Comparison of ENCODE assay signal across 1 cellular context in the genomic region with DNA sequence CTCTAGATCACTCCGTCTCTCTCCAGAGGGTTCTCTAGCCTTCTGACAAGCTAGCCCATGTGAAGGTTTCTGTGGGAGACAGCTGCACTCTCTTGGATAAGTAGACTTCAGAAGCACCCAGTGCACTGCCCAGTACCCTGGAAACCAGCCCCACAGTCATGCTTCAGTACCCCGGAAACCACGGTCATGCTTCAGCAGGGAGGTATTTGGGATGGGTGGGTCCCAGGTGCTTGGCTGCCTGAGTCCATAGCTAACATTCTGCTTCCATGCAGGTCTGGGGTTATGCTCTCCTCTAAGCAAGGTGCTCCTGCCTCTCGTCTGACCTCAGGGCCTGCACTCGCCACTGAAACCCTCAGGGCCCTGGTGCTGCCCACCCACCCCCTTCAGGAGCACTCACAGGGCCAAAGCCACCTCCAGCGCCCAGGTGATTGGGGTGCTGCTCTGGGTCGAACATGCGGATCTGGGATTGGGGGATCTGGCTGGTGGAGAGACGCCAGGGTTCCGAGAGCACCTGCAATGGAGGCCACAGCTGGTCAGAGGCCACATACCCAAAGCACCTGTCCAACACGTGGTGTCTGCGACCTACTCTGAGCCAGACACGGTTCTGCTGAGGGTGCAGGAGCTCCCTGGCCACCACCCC.
TF ChIP-seq lines count a peak whose summit lies in the region.

No MANE protein-coding gene starts in this region.

TF ChIP-seq in GM12878, 131 proteins besides CTCF, POLR2A, EP300 and RAD21:
- TF ChIP-seq PAX5 (IDR thresholded peaks at IDR 0.05; ENCODE audit: borderline replicate concordance, low read depth, low read length): peak; percentile 64; the same call in 1 of the 2 replicates
- no peak for TF ChIP-seq CBX3 (IDR thresholded peaks at IDR 0.05; ENCODE audit: borderline replicate concordance, low read depth)
